Comparison of ENCODE assay signal across 14 cellular contexts in genomic region chr14:51533877-51534553, GRCh38.
DNase-seq lines count a peak whose midpoint lies in the region; ATAC-seq, FAIRE-seq and TF ChIP-seq lines count a peak whose summit lies in the region.
"Had no signal": no experiment of that assay in that cellular context is flagged by ENCODE, and none has a peak within 500 bp of the region (broad histone marks: within the 10 kb centered on the region; RNA-seq: fewer than 3 reads in every experiment).

No MANE protein-coding gene starts in this region.

- H3K9me1 ChIP-seq in IMR-90 (ENCODE audit: insufficient read depth, low read length), result peaks cover 9% of the 10 kb centered on the region

- no peak for TF ChIP-seq CTCF in IMR-90 (conservative IDR thresholded peaks at IDR 0.05; ENCODE audit: low read depth, low read length)
- TF ChIP-seq CTCF in bronchial epithelial cell (IDR thresholded peaks at IDR 0.05; ENCODE audit: insufficient read depth, low read length, severe bottlenecking), result no peak
- TF ChIP-seq CTCF in vagina (IDR thresholded peaks at IDR 0.05), result no peak
- TF ChIP-seq CTCF in GM20000 (IDR thresholded peaks at IDR 0.05; ENCODE audit: extremely low read depth, missing control alignments), result no peak
- TF ChIP-seq CTCF in testis (IDR thresholded peaks at IDR 0.05), result no peak

- H3K9me3 ChIP-seq in IMR-90 (ENCODE audit: control insufficient read depth, insufficient read depth, low read length) (no peaks in the 10 kb centered on the region), mesenchymal stem cell (ENCODE audit: control insufficient read depth, low read length) (peaks cover 5% of the 10 kb centered on the region), vagina (no peaks in the 10 kb centered on the region), testis (no peaks in the 10 kb centered on the region)

- peak overlapping the region; percentile 80 for H4K91ac ChIP-seq in IMR-90 (ENCODE audit: insufficient read depth, low read depth, low read length)
- peak overlapping the region; percentile 91 for H4K91ac ChIP-seq in mesenchymal stem cell (ENCODE audit: low read length)

- peak overlapping the region; percentile 39 for H2AK9ac ChIP-seq in IMR-90 (replicated peaks; ENCODE audit: low read depth, low read length, poor library complexity)

- no peaks in the 10 kb centered on the region for H3K79me1 ChIP-seq in IMR-90 (ENCODE audit: low read depth in 1 of 2, low read length in 2 of 2)
- H3K79me1 ChIP-seq in mesenchymal stem cell (replicated peaks; ENCODE audit: low read length, poor library complexity, severe bottlenecking), result no peaks in the 10 kb centered on the region

- POLR2A ChIA-PET in IMR-90 (lab: Charles Lee; ENCODE audit: unreplicated experiment), result interaction anchor here (0.7 to 0.9 kb wide), 2 partner anchors 91 to 140 kb away, joined by 3 to 5 read pairs; no protein-coding TSS in a partner anchor

- H2BK5ac ChIP-seq in IMR-90 (ENCODE audit: low read depth, low read length, poor library complexity, severe bottlenecking) (peak overlapping the region; percentile 42), mesenchymal stem cell (ENCODE audit: low read depth, low read length, poor library complexity, severe bottlenecking) (no peak overlapping the region)

- peak; percentile 64 for FAIRE-seq in bronchial epithelial cell (lab: Jason Lieb, UNC)
- FAIRE-seq: GM12891, small intestine had no signal

- CTCF ChIA-PET in IMR-90 (lab: Yijun Ruan, JAX), result interaction anchor here (1.0 kb wide), 1 partner anchor 29 kb away, joined by 4 read pairs; no protein-coding TSS in a partner anchor

- no CpG with 5 or more reads among the region's 3 CpGs for WGBS in IMR-90 (ENCODE audit: extremely low coverage in 2 of 2, insufficient read length in 1 of 2), 2 experiments
- 42% methylated on average over 1 of the region's 3 CpGs for WGBS in mesenchymal stem cell
- WGBS in testis, 2 donors, result 88 to 97% methylated on average over 3 of the region's 3 CpGs

- H3K4ac ChIP-seq in IMR-90 (ENCODE audit: low read depth, low read length) (peak overlapping the region; percentile 79), mesenchymal stem cell (ENCODE audit: low read depth in 1 of 2, low read length in 2 of 2) (peak overlapping the region; percentile 81 to 93)

- H3K4me3 ChIP-seq in IMR-90 (ENCODE audit: insufficient read depth, low read depth, low read length) (no peak overlapping the region), bronchial epithelial cell (ENCODE audit: low read depth, low read length) (no peak overlapping the region), mesenchymal stem cell (ENCODE audit: insufficient read depth in 1 of 2, low read depth in 1 of 2, low read length in 2 of 2) (no peak overlapping the region), vagina (no peak overlapping the region), testis (no peak overlapping the region)
- H3K4me3 ChIP-seq: lung had no signal

- H2BK12ac ChIP-seq in mesenchymal stem cell (ENCODE audit: low read length in 2 of 2), result peak overlapping the region; percentile 12 to 99

- peak overlapping the region; percentile 81 for H3K14ac ChIP-seq in IMR-90 (replicated peaks; ENCODE audit: low read depth, low read length)
- H3K14ac ChIP-seq in mesenchymal stem cell (ENCODE audit: low read length in 2 of 2), result peak overlapping the region in 1 of 2 experiments; percentile 98

- H4K5ac ChIP-seq in IMR-90 (ENCODE audit: low read depth, low read length), result peak overlapping the region; percentile 85; the same call in 1 of the 2 replicates

- ATAC-seq in IMR-90 (ENCODE audit: low read depth), result no peak

- H2AFZ ChIP-seq in IMR-90 (replicated peaks; ENCODE audit: low read length, poor library complexity) (peak overlapping the region; percentile 68), mesenchymal stem cell (ENCODE audit: low read depth, low read length) (no peak overlapping the region)

- in situ Hi-C loops in IMR-90 (cut with MboI; ENCODE audit: low sequenced_read_pairs), result no loop called here

- TF ChIP-seq RAD21 in IMR-90 (IDR thresholded peaks at IDR 0.05; ENCODE audit: low read length), result no peak

- no peaks in the 10 kb centered on the region for H3K36me3 ChIP-seq in IMR-90 (ENCODE audit: control insufficient read depth, insufficient read depth, low read length)
- H3K36me3 ChIP-seq in bronchial epithelial cell (ENCODE audit: control insufficient read depth, insufficient read depth, low read length), result peaks cover 8% of the 10 kb centered on the region
- H3K36me3 ChIP-seq in mesenchymal stem cell (ENCODE audit: control insufficient read depth in 1 of 2, insufficient read depth in 2 of 2, low read depth in 1 of 2, low read length in 2 of 2), result no peaks in the 10 kb centered on the region
- no peaks in the 10 kb centered on the region for H3K36me3 ChIP-seq in vagina
- H3K36me3 ChIP-seq in testis (ENCODE audit: low read depth, missing control alignments), result no peaks in the 10 kb centered on the region

- H2BK15ac ChIP-seq in IMR-90 (ENCODE audit: low read depth, low read length), result peak overlapping the region; percentile 85; the same call in 2 of the 3 replicates
- H2BK15ac ChIP-seq in mesenchymal stem cell (ENCODE audit: low read depth, poor library complexity, severe bottlenecking), result no peak overlapping the region

- H2BK120ac ChIP-seq in IMR-90 (ENCODE audit: low read depth, low read length) (peak overlapping the region; percentile 87), mesenchymal stem cell (ENCODE audit: low read depth, low read length) (peak overlapping the region; percentile 73)

- H2BK20ac ChIP-seq in IMR-90 (ENCODE audit: low read depth, low read length), result peak overlapping the region; percentile 90

- H3K56ac ChIP-seq in IMR-90 (ENCODE audit: extremely low read depth, insufficient read depth, low read length), result peak overlapping the region; percentile 41; the same call in 1 of the 2 replicates

- no TSS peak for BruUV-seq in IMR-90 (replicated peaks; lab: Mats Ljungman, UMichigan)

- no peaks in the 10 kb centered on the region for H3K27me3 ChIP-seq in IMR-90 (ENCODE audit: control insufficient read depth, insufficient read depth, low read length)
- H3K27me3 ChIP-seq in bronchial epithelial cell (ENCODE audit: control insufficient read depth, insufficient read depth, low read length), result no peaks in the 10 kb centered on the region
- H3K27me3 ChIP-seq in mesenchymal stem cell (ENCODE audit: control insufficient read depth in 1 of 2, insufficient read depth in 1 of 2, low read length in 2 of 2), result no peaks in the 10 kb centered on the region
- no peaks in the 10 kb centered on the region for H3K27me3 ChIP-seq in vagina
- H3K27me3 ChIP-seq in testis, result no peaks in the 10 kb centered on the region

- H4K8ac ChIP-seq in IMR-90 (ENCODE audit: low read depth in 2 of 2, low read length in 2 of 2) (peak overlapping the region; percentile 39 to 80; a peak in 3 of 4 replicates), mesenchymal stem cell (ENCODE audit: low read length) (peak overlapping the region; percentile 88)

- DNase-seq in IMR-90 (no peak), bronchial epithelial cell (ENCODE audit: low read depth) (peak; percentile 54), mesenchymal stem cell (no peak), vagina (ENCODE audit: extremely low spot score in 2 of 2) (no peak), NOMO-1 treated with dmso at 0.1 percent for 144 hours (lab: John Stamatoyannopoulos, UW; ENCODE audit: unreplicated experiment) (no peak), GM20000 (ENCODE audit: low spot score) (no peak), testis (no peak)
- DNase-seq: KBM-7; NCI-H1436; NCI-H446; small intestine; stimulated activated naive CD4-positive, alpha-beta T cell had no signal

- TF ChIP-seq POLR2A in IMR-90 (IDR thresholded peaks at IDR 0.05; ENCODE audit: low read depth, low read length), result no peak
- TF ChIP-seq POLR2A in vagina (IDR thresholded peaks at IDR 0.05), result no peak
- no peak for TF ChIP-seq POLR2A in testis (IDR thresholded peaks at IDR 0.05)

- H3K9ac ChIP-seq in IMR-90 (ENCODE audit: low read depth, low read length), result no peak overlapping the region
- no peak overlapping the region for H3K9ac ChIP-seq in mesenchymal stem cell (ENCODE audit: low read length)

- H3K27ac ChIP-seq in IMR-90 (ENCODE audit: insufficient read depth, low read length) (no peak overlapping the region; the same call in 1 of the 2 replicates), mesenchymal stem cell (ENCODE audit: low read length, poor library complexity, severe bottlenecking) (peak overlapping the region; percentile 68), vagina (peak overlapping the region; percentile 42), testis (no peak overlapping the region)

- H3K4me1 ChIP-seq in IMR-90 (ENCODE audit: control insufficient read depth, insufficient read depth, low read length) (peaks cover 15% of the 10 kb centered on the region), mesenchymal stem cell (ENCODE audit: control insufficient read depth, insufficient read depth, low read depth, low read length) (peaks cover 5% of the 10 kb centered on the region), vagina (peaks cover 23% of the 10 kb centered on the region), testis (no peaks in the 10 kb centered on the region)

- no peaks in the 10 kb centered on the region for H4K20me1 ChIP-seq in IMR-90 (ENCODE audit: insufficient read depth, low read length)

- peak overlapping the region; percentile 91 for H2AK5ac ChIP-seq in IMR-90 (ENCODE audit: low read depth, low read length)
- peak overlapping the region; percentile 95 for H2AK5ac ChIP-seq in mesenchymal stem cell (ENCODE audit: low read length, severe bottlenecking)

- H3K18ac ChIP-seq in IMR-90 (ENCODE audit: low read depth, low read length) (peak overlapping the region; percentile 96), mesenchymal stem cell (ENCODE audit: low read depth in 1 of 2, low read length in 2 of 2) (peak overlapping the region; percentile 67 to 97)

- dilution Hi-C loops in IMR-90 (cut with HindIII; ENCODE audit: low sequenced_read_pairs, unreplicated experiment), result no loop called here

- H3K4me2 ChIP-seq in IMR-90 (ENCODE audit: low read depth, low read length) (no peak overlapping the region), mesenchymal stem cell (ENCODE audit: low read length, poor library complexity, severe bottlenecking) (no peak overlapping the region)

- H3K23ac ChIP-seq in IMR-90 (ENCODE audit: low read depth, low read length) (peak overlapping the region; percentile 51; the same call in 1 of the 2 replicates), mesenchymal stem cell (ENCODE audit: low read length in 2 of 2) (peak overlapping the region in 1 of 2 experiments; percentile 93)

- intact Hi-C loops in IMR-90 (cut with micrococcal nuclease), result loop anchor here (5.0 kb wide), 1 partner anchor 137 kb away; no protein-coding TSS in a partner anchor
- intact Hi-C loops in vagina (cut with DNase I), result no loop called here
- intact Hi-C loops in testis (cut with DNase I; ENCODE audit: low total_unique reads), result no loop called here

TF ChIP-seq in IMR-90, 13 proteins besides CTCF, POLR2A, EP300 and RAD21:
- TF ChIP-seq CEBPB (IDR thresholded peaks at IDR 0.05; ENCODE audit: low read depth, low read length) (0 out of 2 replicates have a peak, but pooled peaks have one; percentile 9), MAFK (IDR thresholded peaks at IDR 0.05; ENCODE audit: low read depth, low read length) (no peak), RCOR1 (IDR thresholded peaks at IDR 0.05; ENCODE audit: insufficient replicate concordance, low read length) (no peak)

Comparison
In these comparisons a context has a peak if more than half of its experiments do, and no peak if none do; other contexts are left out.
1. H3K27ac ChIP-seq: peak in mesenchymal stem cell (single experiment) and vagina (single experiment); none in IMR-90 (single experiment) and testis (0 of 2).